24 cellular contexts compared by ENCODE assay signal in genomic region chr18:24876266-24876665, GRCh38.
"Had no signal": no experiment of that assay in that cellular context is flagged by ENCODE, and none has a peak within 500 bp of the region (broad histone marks: within the 10 kb centered on the region; RNA-seq: fewer than 3 reads in every experiment).

No MANE protein-coding gene starts in this region.

- H3K9me3 ChIP-seq: colonic mucosa, gastroesophageal sphincter, neutrophil, ovary, psoas muscle, thyroid gland, upper lobe of right lung had no signal

- H3K4me1 ChIP-seq: colonic mucosa, gastroesophageal sphincter, left ventricle myocardium inferior, psoas muscle, thyroid gland, upper lobe of right lung had no signal

- H3K4me3 ChIP-seq: colonic mucosa, gastroesophageal sphincter, left ventricle myocardium inferior, ovary, psoas muscle, thyroid gland, upper lobe of right lung had no signal

- H3K27ac ChIP-seq: colonic mucosa, gastroesophageal sphincter, left ventricle myocardium inferior, neutrophil, ovary, psoas muscle, thyroid gland, upper lobe of right lung had no signal

- ATAC-seq: activated CD4-positive, alpha-beta T cell treated with anti-CD3 and anti-CD28 coated beads for 36 hours; activated T-cell treated with anti-CD3 and anti-CD28 coated beads, Interleukin-2, amount 50 U/mL, for 72 hours; effector memory CD8-positive, alpha-beta T cell; esophagus mucosa; gastroesophageal sphincter; naive thymus-derived CD8-positive, alpha-beta T cell; psoas muscle; right cardiac atrium; upper lobe of right lung; WTC11 had no signal

- H3K27me3 ChIP-seq: colonic mucosa, dorsolateral prefrontal cortex, ovary, thyroid gland, upper lobe of right lung had no signal

- H3K36me3 ChIP-seq: colonic mucosa, gastroesophageal sphincter, left ventricle myocardium inferior, neutrophil, ovary, thyroid gland, upper lobe of right lung had no signal

- DNase-seq: activated CD4-positive, alpha-beta T cell treated with anti-CD3 and anti-CD28 coated beads for 36 hours; activated CD4-positive, alpha-beta T cell treated with anti-CD3 and anti-CD28 coated beads, Interleukin-2, amount 50 U/mL, for 4 hours; activated CD8-positive, alpha-beta memory T cell treated with anti-CD3 and anti-CD28 coated beads, Interleukin-2, amount 50 U/mL, for 48 hours; activated effector memory CD4-positive, alpha-beta T cell treated with Interleukin-2 at 50 U/mL for 16 hours; activated naive CD4-positive, alpha-beta T cell treated with anti-CD3 and anti-CD28 coated beads for 36 hours; activated naive CD8-positive, alpha-beta T cell treated with anti-CD3 and anti-CD28 coated beads, Interleukin-2, amount 10 ng/mL, durations not matched to agents 7 days and 5 days; activated T-cell treated with anti-CD3 and anti-CD28 coated beads, Interleukin-2, amount 50 U/mL, for 72 hours; amniotic stem cell; colonic mucosa; dorsolateral prefrontal cortex; effector memory CD8-positive, alpha-beta T cell; head of caudate nucleus; left ventricle myocardium inferior; naive thymus-derived CD8-positive, alpha-beta T cell; ovary; psoas muscle; right cardiac atrium; stimulated activated CD4-positive, alpha-beta T cell treated with anti-CD3 and anti-CD28 coated beads, Interleukin-1b, Interleukin-23, amount 100 ng/mL, for 48 hours; thyroid gland; upper lobe of right lung had no signal
